8 cellular contexts compared by ENCODE assay signal in the genomic region with DNA sequence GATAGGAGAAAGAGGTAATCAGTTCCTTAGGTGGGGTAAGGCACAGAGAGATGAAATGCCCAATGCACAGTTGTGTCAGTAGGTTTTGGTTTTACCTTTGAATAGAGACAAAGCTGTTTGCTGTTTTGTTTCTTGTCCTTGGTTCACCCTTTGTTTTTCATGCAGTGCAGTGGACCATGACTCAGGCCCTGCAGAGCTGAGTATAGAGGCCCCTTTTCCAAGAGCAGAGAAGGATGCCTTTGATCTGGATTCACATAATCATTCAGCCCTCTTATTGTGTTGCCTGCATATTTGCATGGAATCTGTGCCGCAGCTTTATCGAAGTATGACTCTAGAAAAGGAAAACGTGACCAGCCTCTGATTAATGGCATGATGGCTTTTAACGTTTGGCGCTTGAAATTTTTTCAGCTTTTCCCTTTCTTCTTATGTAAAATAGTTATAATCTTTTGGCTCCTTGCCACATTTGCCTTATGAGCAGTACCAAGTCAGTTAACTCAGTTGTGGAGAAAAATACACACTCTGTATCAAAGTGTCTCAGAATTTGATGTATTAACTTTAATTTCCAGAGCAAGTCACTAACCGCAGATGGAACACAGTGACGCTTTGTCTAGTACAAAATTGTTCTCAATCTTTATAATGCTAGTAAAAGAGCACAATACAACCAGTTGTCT.
DNase-seq lines count a peak whose midpoint lies in the region; ATAC-seq, FAIRE-seq and TF ChIP-seq lines count a peak whose summit lies in the region.

No MANE protein-coding gene starts in this region.

- DNase-seq in stimulated activated CD4-positive, alpha-beta T cell treated with anti-CD3 and anti-CD28 coated beads, Interleukin-15, amount 100 ng/mL, for 24 hours, result peak; percentile 12
- no peak for DNase-seq in stimulated activated CD4-positive, alpha-beta T cell treated with anti-CD3 and anti-CD28 coated beads, Interleukin-4, amount 100 ng/mL, for 1 hour
- DNase-seq in HuH-7 (ENCODE audit: low spot score), result peak; percentile 27
- no peak for DNase-seq in bronchial epithelial cell (ENCODE audit: low read depth)
- no peak for DNase-seq in psoas muscle
- DNase-seq in SW 1271 (lab: John Stamatoyannopoulos, UW), result no peak
- no peak for DNase-seq in ureter (ENCODE audit: low spot score)
- DNase-seq in activated CD8-positive, alpha-beta memory T cell treated with anti-CD3 and anti-CD28 coated beads, Interleukin-2, amount 50 U/mL, for 4 hours, result no peak

- WGBS in psoas muscle, 3 donors, result 55 to 67% (median 58%) methylated on average over 7 of the region's 7 CpGs

- intact Hi-C loops in psoas muscle (cut with DNase I), result no loop called here

- H3K4me3 ChIP-seq in bronchial epithelial cell (ENCODE audit: low read depth, low read length) (no peak overlapping the region), psoas muscle (no peak overlapping the region)

- H3K36me3 ChIP-seq in bronchial epithelial cell (ENCODE audit: control insufficient read depth, insufficient read depth, low read length) (no peaks in the 10 kb centered on the region), psoas muscle (ENCODE audit: insufficient read depth in 1 of 2, low read depth in 1 of 2) (no peaks in the 10 kb centered on the region)

- no peak overlapping the region for H3K27ac ChIP-seq in psoas muscle

- H3K4me1 ChIP-seq in psoas muscle, result peaks cover 21% of the 10 kb centered on the region

- H3K9me3 ChIP-seq in psoas muscle, result no peaks in the 10 kb centered on the region

- H3K27me3 ChIP-seq in bronchial epithelial cell (ENCODE audit: control insufficient read depth, insufficient read depth, low read length), result no peaks in the 10 kb centered on the region
- no peaks in the 10 kb centered on the region for H3K27me3 ChIP-seq in psoas muscle (ENCODE audit: insufficient read depth in 3 of 3, low read length in 2 of 3)

- peak in 3 of 4 donors; percentile 17 to 47 (median 28) for ATAC-seq in psoas muscle

- TF ChIP-seq CTCF in bronchial epithelial cell (IDR thresholded peaks at IDR 0.05; ENCODE audit: insufficient read depth, low read length, severe bottlenecking), result no peak
- TF ChIP-seq CTCF in psoas muscle (IDR thresholded peaks at IDR 0.05), result no peak

- FAIRE-seq in bronchial epithelial cell (lab: Jason Lieb, UNC), result peak; percentile 82

Comparison
In these comparisons a context has a peak if more than half of its experiments do, and no peak if none do; other contexts are left out.
1. DNase-seq: peak in stimulated activated CD4-positive, alpha-beta T cell treated with anti-CD3 and anti-CD28 coated beads, Interleukin-15, amount 100 ng/mL, for 24 hours (single experiment) and HuH-7 (single experiment); none in stimulated activated CD4-positive, alpha-beta T cell treated with anti-CD3 and anti-CD28 coated beads, Interleukin-4, amount 100 ng/mL, for 1 hour (single experiment), bronchial epithelial cell (single experiment), psoas muscle (0 of 2), SW 1271 (0 of 2), ureter (single experiment) and activated CD8-positive, alpha-beta memory T cell treated with anti-CD3 and anti-CD28 coated beads, Interleukin-2, amount 50 U/mL, for 4 hours (single experiment).